ENCODE assay signal across 1 cellular context in genomic region chr7:130712416-130712815, GRCh38.
TF ChIP-seq lines count a peak whose summit lies in the region.

No MANE protein-coding gene starts in this region.

TF ChIP-seq in HEK293, 187 proteins besides CTCF, POLR2A, EP300 and RAD21 (continued from another document):
- no peak for TF ChIP-seq ZNF280D (tag by site-specific recombination; IDR thresholded peaks at IDR 0.05)
- TF ChIP-seq SP3 (tag by site-specific recombination; IDR thresholded peaks at IDR 0.05): no peak
- 0 out of 2 replicates have a peak, but pooled peaks have one; percentile 17 for TF ChIP-seq EGR2 (tag by site-specific recombination; IDR thresholded peaks at IDR 0.05; ENCODE audit: low read depth)
